Comparison of ENCODE assay signal across 8 cellular contexts in the genomic region with DNA sequence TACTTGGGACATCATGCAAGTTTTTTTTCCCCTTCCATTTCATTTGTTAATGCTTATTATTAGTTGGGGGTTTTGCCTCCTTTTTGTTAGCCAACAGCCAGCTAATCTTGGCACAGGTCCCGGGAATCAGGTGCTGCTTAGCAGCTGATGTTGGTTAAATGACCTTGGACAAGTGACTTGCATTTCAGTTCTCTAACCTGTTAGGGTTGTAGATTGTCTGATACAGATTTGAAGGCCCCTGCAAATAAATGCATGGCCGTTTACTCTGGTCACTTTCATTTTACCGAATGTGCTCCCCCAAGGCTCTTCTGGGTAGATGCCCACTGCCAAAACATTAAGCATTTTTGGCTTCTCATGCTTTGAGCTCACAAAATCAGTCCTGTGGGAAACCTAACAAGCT.
DNase-seq lines count a peak whose midpoint lies in the region; ATAC-seq and TF ChIP-seq lines count a peak whose summit lies in the region.

No MANE protein-coding gene starts in this region.

- H3K27me3 Mint-ChIP-seq in activated naive CD4-positive, alpha-beta T cell treated with anti-CD3 and anti-CD28 coated beads for 36 hours (ENCODE audit: low read depth) = no peaks in the 10 kb centered on the region
- no peaks in the 10 kb centered on the region for H3K27me3 Mint-ChIP-seq in effector memory CD8-positive, alpha-beta T cell
- H3K27me3 Mint-ChIP-seq in stimulated activated memory B cell treated with anti-CD40 and anti-IgM and Interleukin-4, amounts not matched to agents 10 μg/mL and 1 μg/mL and 100 μg/mL, for 72 hours = no peaks in the 10 kb centered on the region

- H3K36me3 Mint-ChIP-seq in activated naive CD4-positive, alpha-beta T cell treated with anti-CD3 and anti-CD28 coated beads for 36 hours (ENCODE audit: low read depth) = peaks cover 16% of the 10 kb centered on the region
- H3K36me3 Mint-ChIP-seq in effector memory CD8-positive, alpha-beta T cell (ENCODE audit: insufficient read depth) = peaks cover 47% of the 10 kb centered on the region
- H3K36me3 Mint-ChIP-seq in stimulated activated memory B cell treated with anti-CD40 and anti-IgM and Interleukin-4, amounts not matched to agents 10 μg/mL and 1 μg/mL and 100 μg/mL, for 72 hours = peaks cover 23% of the 10 kb centered on the region

- peaks cover 94% of the 10 kb centered on the region for H3K4me1 Mint-ChIP-seq in activated naive CD4-positive, alpha-beta T cell treated with anti-CD3 and anti-CD28 coated beads for 36 hours (ENCODE audit: low read depth)
- H3K4me1 Mint-ChIP-seq in effector memory CD8-positive, alpha-beta T cell (ENCODE audit: low read depth in 2 of 2) = peaks cover 68 to 90% of the 10 kb centered on the region in 2 donors
- H3K4me1 Mint-ChIP-seq in stimulated activated memory B cell treated with anti-CD40 and anti-IgM and Interleukin-4, amounts not matched to agents 10 μg/mL and 1 μg/mL and 100 μg/mL, for 72 hours = peaks cover 97% of the 10 kb centered on the region

- ATAC-seq in effector memory CD8-positive, alpha-beta T cell (replicated peaks) = no peak
- ATAC-seq in stimulated activated memory B cell treated with anti-CD40 and anti-IgM and Interleukin-4, amounts not matched to agents 10 μg/mL and 1 μg/mL and 100 μg/mL, for 72 hours = no peak

- intact Hi-C loops in activated naive CD4-positive, alpha-beta T cell treated with anti-CD3 and anti-CD28 coated beads for 36 hours (cut with micrococcal nuclease) = no loop called here

- CTCF ChIA-PET in activated naive CD4-positive, alpha-beta T cell treated with anti-CD3 and anti-CD28 coated beads for 36 hours (lab: Charles Lee) = interaction anchor here (1.5 to 9.0 kb wide), 2 partner anchors 17 to 20 kb away, joined by 4 to 68 read pairs; no protein-coding TSS in a partner anchor

- no peak for DNase-seq in activated naive CD4-positive, alpha-beta T cell treated with anti-CD3 and anti-CD28 coated beads for 36 hours
- DNase-seq in activated naive CD4-positive, alpha-beta T cell treated with Interleukin-2 at 50 U/mL for 16 hours = no peak
- DNase-seq in NCI-H69 (lab: John Stamatoyannopoulos, UW) (peak; percentile 80), CD1c-positive myeloid dendritic cell (ENCODE audit: extremely low spot score) (no peak), H4 (ENCODE audit: low spot score) (no peak), GM10266 (ENCODE audit: extremely low spot score) (no peak)
- DNase-seq in effector memory CD8-positive, alpha-beta T cell = no peak

- H3K9me3 Mint-ChIP-seq in activated naive CD4-positive, alpha-beta T cell treated with anti-CD3 and anti-CD28 coated beads for 36 hours = peaks cover 2% of the 10 kb centered on the region
- no peaks in the 10 kb centered on the region for H3K9me3 Mint-ChIP-seq in effector memory CD8-positive, alpha-beta T cell
- H3K9me3 Mint-ChIP-seq in stimulated activated memory B cell treated with anti-CD40 and anti-IgM and Interleukin-4, amounts not matched to agents 10 μg/mL and 1 μg/mL and 100 μg/mL, for 72 hours = no peaks in the 10 kb centered on the region

- no peak overlapping the region for H3K4me3 Mint-ChIP-seq in activated naive CD4-positive, alpha-beta T cell treated with anti-CD3 and anti-CD28 coated beads for 36 hours
- H3K4me3 Mint-ChIP-seq in effector memory CD8-positive, alpha-beta T cell = peak overlapping the region; percentile 15 to 58
- H3K4me3 Mint-ChIP-seq in stimulated activated memory B cell treated with anti-CD40 and anti-IgM and Interleukin-4, amounts not matched to agents 10 μg/mL and 1 μg/mL and 100 μg/mL, for 72 hours = no peak overlapping the region

- no peak for TF ChIP-seq CTCF in GM10266 (IDR thresholded peaks at IDR 0.05; ENCODE audit: control insufficient read depth, insufficient read depth, low read depth, missing control alignments)

- peak overlapping the region; percentile 91 for H3K27ac Mint-ChIP-seq in activated naive CD4-positive, alpha-beta T cell treated with anti-CD3 and anti-CD28 coated beads for 36 hours
- H3K27ac Mint-ChIP-seq in effector memory CD8-positive, alpha-beta T cell = peak overlapping the region; percentile 98 to 99
- H3K27ac Mint-ChIP-seq in stimulated activated memory B cell treated with anti-CD40 and anti-IgM and Interleukin-4, amounts not matched to agents 10 μg/mL and 1 μg/mL and 100 μg/mL, for 72 hours = peak overlapping the region; percentile 96

Comparison
In these comparisons a context has a peak if more than half of its experiments do, and no peak if none do; other contexts are left out.
1. H3K4me3 Mint-ChIP-seq: peak in effector memory CD8-positive, alpha-beta T cell (2 of 2); none in activated naive CD4-positive, alpha-beta T cell treated with anti-CD3 and anti-CD28 coated beads for 36 hours (single experiment) and stimulated activated memory B cell treated with anti-CD40 and anti-IgM and Interleukin-4, amounts not matched to agents 10 μg/mL and 1 μg/mL and 100 μg/mL, for 72 hours (single experiment).
2. Peak in every context shown above with its lines, with median percentiles within 50 percentile points of each other: H3K27ac Mint-ChIP-seq.